12 cellular contexts compared by ENCODE assay signal in the genomic region with DNA sequence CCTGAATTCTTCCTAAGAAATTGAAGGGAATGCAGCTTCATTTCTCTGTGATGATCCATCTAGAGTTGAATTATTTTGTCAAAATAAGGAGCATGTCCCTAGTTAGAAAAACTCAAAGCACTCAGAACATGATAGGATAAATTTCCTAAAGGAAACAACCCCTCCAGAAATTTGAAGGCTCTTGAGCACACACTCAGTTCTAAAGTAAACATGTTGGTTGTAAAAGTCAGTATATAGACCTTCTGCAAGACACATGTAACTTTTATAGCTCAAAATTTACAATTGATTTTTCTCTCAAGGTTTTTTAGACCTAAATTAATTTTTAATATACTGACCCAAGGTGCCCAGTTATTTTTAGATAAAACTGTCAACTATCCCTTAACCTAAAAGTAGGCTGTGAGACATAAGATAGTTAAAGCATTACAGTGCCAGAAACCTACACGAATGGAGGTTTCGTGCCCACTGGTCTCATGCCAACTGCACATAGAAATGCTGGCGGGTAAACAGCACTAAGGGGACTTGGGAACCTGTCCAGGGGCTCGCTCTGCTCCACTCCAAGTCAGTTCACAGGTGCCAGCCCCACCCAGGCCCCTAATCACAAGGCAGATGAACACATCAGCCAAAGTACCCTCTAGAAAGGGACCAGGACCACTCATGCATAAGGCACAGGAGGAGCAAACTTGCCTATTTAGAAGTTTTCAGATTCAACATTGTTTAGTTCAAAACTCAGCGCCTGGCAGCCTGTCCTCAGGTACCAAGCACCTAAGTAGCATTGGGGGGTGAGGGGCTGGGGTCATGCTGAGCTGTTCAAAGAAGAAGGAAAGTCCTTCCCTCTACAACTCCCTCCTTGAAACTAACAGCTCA.
A peak's percentile ranks its signal among the peaks of the same experiment; 100 is the strongest.
DNase-seq lines count a peak whose midpoint lies in the region; ATAC-seq and TF ChIP-seq lines count a peak whose summit lies in the region.
"Had no signal": no experiment of that assay in that cellular context is flagged by ENCODE, and none has a peak within 500 bp of the region (broad histone marks: within the 10 kb centered on the region; RNA-seq: fewer than 3 reads in every experiment).

No MANE protein-coding gene starts in this region.

- no peaks in the 10 kb centered on the region for H3K27me3 ChIP-seq in SU-DHL-6 (ENCODE audit: low read length)
- H3K27me3 ChIP-seq in trophoblast cell (ENCODE audit: insufficient read depth, low read length): no peaks in the 10 kb centered on the region
- H3K27me3 ChIP-seq: cardiac muscle cell, hepatocyte, suprapubic skin had no signal

- no peak for TF ChIP-seq CTCF in SU-DHL-6 (IDR thresholded peaks at IDR 0.05; ENCODE audit: insufficient read depth, low read length, poor library complexity, severe bottlenecking)

- H2BK120ac ChIP-seq in trophoblast cell (ENCODE audit: insufficient read depth, low read length, poor library complexity): no peak overlapping the region

- H2BK5ac ChIP-seq in trophoblast cell (ENCODE audit: low read depth, low read length, poor library complexity): no peak overlapping the region

- H2BK12ac ChIP-seq in trophoblast cell (ENCODE audit: low read length): no peak overlapping the region

- no peak for ATAC-seq in GM21423 (IDR thresholded peaks at IDR 0.05; ENCODE audit: unreplicated experiment)

- peaks cover 3 to 6% of the 10 kb centered on the region in 2 experiments for H3K4me1 ChIP-seq in trophoblast cell (ENCODE audit: control insufficient read depth in 1 of 2, insufficient read depth in 2 of 2, low read length in 2 of 2)

- no peak overlapping the region for H4K8ac ChIP-seq in trophoblast cell (ENCODE audit: low read depth, low read length)

- H3K36me3 ChIP-seq in SU-DHL-6 (ENCODE audit: low read length) (no peaks in the 10 kb centered on the region), trophoblast cell (ENCODE audit: control insufficient read depth in 1 of 2, insufficient read depth in 2 of 2, low read length in 2 of 2) (no peaks in the 10 kb centered on the region)
- H3K36me3 ChIP-seq: cardiac muscle cell, suprapubic skin had no signal

- H3K9me2 ChIP-seq in SU-DHL-6 (replicated peaks; ENCODE audit: insufficient read depth, low read length): no peaks in the 10 kb centered on the region

- WGBS in trophoblast cell (ENCODE audit: extremely low coverage, insufficient coverage, insufficient read length): no CpG with 5 or more reads among the region's 5 CpGs

- H3K9me3 ChIP-seq in SU-DHL-6 (ENCODE audit: insufficient read depth, low read length) (no peaks in the 10 kb centered on the region), trophoblast cell (ENCODE audit: insufficient read depth, low read depth, low read length) (peaks cover 2% of the 10 kb centered on the region)
- H3K9me3 ChIP-seq: suprapubic skin had no signal

- intact Hi-C loops in posterior vena cava (cut with DNase I): no loop called here

- H4K91ac ChIP-seq in trophoblast cell (ENCODE audit: low read depth, low read length): no peak overlapping the region

- no peak overlapping the region for H3K4me2 ChIP-seq in SU-DHL-6 (ENCODE audit: low read depth, low read length, poor library complexity, severe bottlenecking)
- no peak overlapping the region for H3K4me2 ChIP-seq in trophoblast cell (ENCODE audit: low read length)
- H3K4me2 ChIP-seq: hepatocyte had no signal

- H3K18ac ChIP-seq in trophoblast cell (ENCODE audit: low read length): no peak overlapping the region

- H3K79me1 ChIP-seq in trophoblast cell (ENCODE audit: low read length): no peaks in the 10 kb centered on the region

- H3K4ac ChIP-seq in trophoblast cell (ENCODE audit: low read depth, low read length): no peak overlapping the region

- H3K9ac ChIP-seq in SU-DHL-6 (ENCODE audit: low read length) (no peak overlapping the region), trophoblast cell (ENCODE audit: low read length) (no peak overlapping the region)

- H3F3A ChIP-seq in SU-DHL-6 (ENCODE audit: insufficient read depth): no peaks in the 10 kb centered on the region

- H4K12ac ChIP-seq in trophoblast cell (ENCODE audit: low read depth, low read length): no peak overlapping the region

- no peak overlapping the region for H3K14ac ChIP-seq in trophoblast cell (ENCODE audit: low read length)

- no peak overlapping the region for H3K27ac ChIP-seq in SU-DHL-6 (ENCODE audit: low read depth, low read length)
- no peak overlapping the region for H3K27ac ChIP-seq in trophoblast cell (ENCODE audit: low read depth, low read length)
- H3K27ac ChIP-seq: cardiac muscle cell, hepatocyte, suprapubic skin had no signal

- DNase-seq in NCI-H510A treated with DMSO at 0.1 percent for 48 hours (lab: John Stamatoyannopoulos, UW) (peak; percentile 51), NCI-H510A (lab: John Stamatoyannopoulos, UW) (no peak), NCI-H1105 (lab: John Stamatoyannopoulos, UW) (peak; percentile 72), trophoblast cell (no peak), posterior vena cava (ENCODE audit: low spot score) (no peak), NCI-H226 (no peak)
- DNase-seq: activated T-cell treated with anti-CD3 and anti-CD28 coated beads, Interleukin-2, amount 50 U/mL, for 4 hours had no signal

- H3K4me3 ChIP-seq in SU-DHL-6 (ENCODE audit: insufficient read depth, low read length, poor library complexity, severe bottlenecking) (no peak overlapping the region), trophoblast cell (ENCODE audit: low read depth, low read length) (no peak overlapping the region)
- H3K4me3 ChIP-seq: cardiac muscle cell, hepatocyte, suprapubic skin had no signal

- peak overlapping the region; percentile 40 for H2AFZ ChIP-seq in SU-DHL-6 (ENCODE audit: low read depth, low read length, severe bottlenecking)
- H2AFZ ChIP-seq in trophoblast cell (ENCODE audit: insufficient read depth, low read length, poor library complexity): peak overlapping the region; percentile 32
- H2AFZ ChIP-seq: hepatocyte had no signal

- H3K79me2 ChIP-seq in SU-DHL-6 (ENCODE audit: insufficient read depth, low read length): no peaks in the 10 kb centered on the region
- no peaks in the 10 kb centered on the region for H3K79me2 ChIP-seq in trophoblast cell (ENCODE audit: control insufficient read depth, insufficient read depth, low read length, poor library complexity)
- H3K79me2 ChIP-seq: hepatocyte had no signal

- no peaks in the 10 kb centered on the region for H4K20me1 ChIP-seq in SU-DHL-6 (ENCODE audit: low read depth, low read length)

- H2AK5ac ChIP-seq in trophoblast cell (ENCODE audit: low read length): no peak overlapping the region

- H3K23ac ChIP-seq in trophoblast cell (ENCODE audit: low read length): no peak overlapping the region

Comparison
In these comparisons a context has a peak if more than half of its experiments do, and no peak if none do; other contexts are left out.
1. DNase-seq: peak in NCI-H510A treated with DMSO at 0.1 percent for 48 hours (single experiment) and NCI-H1105 (single experiment); none in NCI-H510A (single experiment), trophoblast cell (0 of 2), posterior vena cava (single experiment) and NCI-H226 (single experiment).